Comparison of ENCODE assay signal across 16 cellular contexts in genomic region chr3:155398046-155398445, GRCh38.
DNase-seq lines count a peak whose midpoint lies in the region; TF ChIP-seq lines count a peak whose summit lies in the region.
"Had no signal": no experiment of that assay in that cellular context is flagged by ENCODE, and none has a peak within 500 bp of the region (broad histone marks: within the 10 kb centered on the region; RNA-seq: fewer than 3 reads in every experiment).

No MANE protein-coding gene starts in this region.

- H3K27ac ChIP-seq in endodermal cell (ENCODE audit: low read depth, low read length), result no peak overlapping the region
- H3K27ac ChIP-seq: 22Rv1 had no signal

- H3K4me3 ChIP-seq in AG10803 (ENCODE audit: low read length) (no peak overlapping the region), adipocyte (ENCODE audit: low read length) (no peak overlapping the region), endodermal cell (ENCODE audit: low read length) (no peak overlapping the region)
- H3K4me3 ChIP-seq: GM12878, GM23338 had no signal

- H3K27me3 ChIP-seq in adipocyte (replicated peaks; ENCODE audit: control insufficient read depth, insufficient read depth, low read length) (no peaks in the 10 kb centered on the region), endodermal cell (ENCODE audit: control insufficient read depth, insufficient read depth, low read length, poor library complexity, severe bottlenecking) (no peaks in the 10 kb centered on the region)

- TF ChIP-seq CTCF in AG10803 (conservative IDR thresholded peaks at IDR 0.05; ENCODE audit: low read length) (no peak), endodermal cell (conservative IDR thresholded peaks at IDR 0.05) (no peak)

- peaks cover 12% of the 10 kb centered on the region for H3K9me3 Mint-ChIP-seq in endodermal cell

- no peak overlapping the region for H3K4me3 Mint-ChIP-seq in endodermal cell
- H3K4me3 Mint-ChIP-seq: CD4-positive, alpha-beta memory T cell; GM23338; H9 had no signal

- H3K4me1 Mint-ChIP-seq in endodermal cell, result peaks cover 5% of the 10 kb centered on the region
- H3K4me1 Mint-ChIP-seq: CD4-positive, alpha-beta memory T cell had no signal

- H3K9ac ChIP-seq in adipocyte (ENCODE audit: low read length) (no peak overlapping the region), endodermal cell (ENCODE audit: extremely low read depth, low read length, poor library complexity, severe bottlenecking) (no peak overlapping the region)

- peaks cover 3% of the 10 kb centered on the region for H3K27me3 Mint-ChIP-seq in endodermal cell (ENCODE audit: insufficient read depth)
- H3K27me3 Mint-ChIP-seq: CD4-positive, alpha-beta memory T cell had no signal

- H3K27ac Mint-ChIP-seq in endodermal cell, result no peak overlapping the region
- H3K27ac Mint-ChIP-seq: CD4-positive, alpha-beta memory T cell; GM23338; H9 had no signal

- H3K36me3 ChIP-seq in adipocyte (ENCODE audit: control insufficient read depth, insufficient read depth, low read length, severe bottlenecking), result no peaks in the 10 kb centered on the region
- H3K36me3 ChIP-seq in endodermal cell (ENCODE audit: control insufficient read depth, insufficient read depth, low read length), result no peaks in the 10 kb centered on the region

- DNase-seq in AG10803 (ENCODE audit: low read depth) (peak; percentile 45), adipocyte (ENCODE audit: low read depth) (peak; percentile 57), fibroblast of peridontal ligament (ENCODE audit: extremely low read depth) (peak; percentile 60), endodermal cell (no peak), D341Med (ENCODE audit: low spot score) (no peak)
- DNase-seq in stimulated activated naive CD4-positive, alpha-beta T cell (lab: John Stamatoyannopoulos, UW), result no peak
- DNase-seq: C1 segment of cervical spinal cord; Calu3; CD4-positive, alpha-beta memory T cell; COR-L47; DMS153; DND-41; H9 had no signal

- no peaks in the 10 kb centered on the region for H3K9me3 ChIP-seq in adipocyte (ENCODE audit: control insufficient read depth, low read length)
- H3K9me3 ChIP-seq in endodermal cell (ENCODE audit: control insufficient read depth, low read length), result peaks cover 15% of the 10 kb centered on the region

- H3K4me1 ChIP-seq in adipocyte (ENCODE audit: control insufficient read depth, insufficient read depth, low read length) (no peaks in the 10 kb centered on the region), endodermal cell (ENCODE audit: control insufficient read depth, insufficient read depth, low read length) (peaks cover 5% of the 10 kb centered on the region)

- H3K36me3 Mint-ChIP-seq in endodermal cell (ENCODE audit: low read depth), result no peaks in the 10 kb centered on the region
- H3K36me3 Mint-ChIP-seq: CD4-positive, alpha-beta memory T cell had no signal

Comparison
In these comparisons a context has a peak if more than half of its experiments do, and no peak if none do; other contexts are left out.
1. DNase-seq: peak in AG10803 (single experiment), adipocyte (single experiment) and fibroblast of peridontal ligament (single experiment); none in endodermal cell (single experiment), stimulated activated naive CD4-positive, alpha-beta T cell (0 of 6) and D341Med (single experiment).